Comparison of ENCODE assay signal across 1 cellular context in the genomic region with DNA sequence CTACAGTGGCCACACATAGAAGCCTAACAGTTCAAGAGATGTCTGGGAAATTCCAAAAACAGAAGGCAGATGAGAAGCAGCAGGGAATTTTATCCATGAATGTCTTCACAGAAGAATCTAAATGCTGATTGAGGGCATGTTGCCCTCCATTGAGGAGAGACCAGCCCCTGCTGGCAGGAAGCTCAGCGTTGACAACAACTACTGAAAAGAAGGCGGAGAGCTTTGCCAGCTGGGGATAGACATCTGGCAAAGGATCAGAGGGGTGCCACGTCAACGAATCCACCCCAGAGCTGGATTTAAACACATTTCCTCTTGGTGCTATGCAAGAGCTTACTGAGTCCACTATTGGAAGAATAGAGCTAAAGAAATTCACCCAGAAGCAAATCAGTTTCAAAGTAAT.
TF ChIP-seq lines count a peak whose summit lies in the region.

No MANE protein-coding gene starts in this region.

TF ChIP-seq in H1, 55 proteins besides CTCF, POLR2A, EP300 and RAD21:
- TF ChIP-seq MAFK (IDR thresholded peaks at IDR 0.05; ENCODE audit: low read depth, low read length) (no peak), YY1 (IDR thresholded peaks at IDR 0.05; ENCODE audit: low read depth, low read length) (0 out of 2 replicates have a peak, but pooled peaks have one; percentile 36), BCL11A (IDR thresholded peaks at IDR 0.05; ENCODE audit: low read depth in 2 of 2, low read length in 2 of 2) (no peak), BRCA1 (IDR thresholded peaks at IDR 0.05; ENCODE audit: low read depth, low read length) (no peak), ZNF274 (IDR thresholded peaks at IDR 0.05; ENCODE audit: borderline replicate concordance, extremely low read depth, low read length) (no peak), RXRA (IDR thresholded peaks at IDR 0.05; ENCODE audit: insufficient read depth, low read depth, low read length) (no peak), TCF12 (IDR thresholded peaks at IDR 0.05; ENCODE audit: low read depth, low read length) (peak; percentile 80; the same call in 1 of the 2 replicates), SAP30 (IDR thresholded peaks at IDR 0.05; ENCODE audit: insufficient read depth, insufficient replicate concordance, low read length) (no peak), KDM4A (IDR thresholded peaks at IDR 0.05; ENCODE audit: low read depth, low read length, severe bottlenecking) (no peak), CTBP2 (IDR thresholded peaks at IDR 0.05; ENCODE audit: borderline replicate concordance, insufficient read depth, insufficient read length, low read length) (peak; percentile 76), NANOG (IDR thresholded peaks at IDR 0.05; ENCODE audit: insufficient read depth, low read depth, low read length, poor library complexity, severe bottlenecking) (peak; percentile 42), SP2 (IDR thresholded peaks at IDR 0.05; ENCODE audit: low read length) (no peak), SP1 (IDR thresholded peaks at IDR 0.05; ENCODE audit: low read depth, low read length) (no peak), JUN (IDR thresholded peaks at IDR 0.05; ENCODE audit: low read depth, low read length) (no peak)
- TF ChIP-seq, protein P1, sequence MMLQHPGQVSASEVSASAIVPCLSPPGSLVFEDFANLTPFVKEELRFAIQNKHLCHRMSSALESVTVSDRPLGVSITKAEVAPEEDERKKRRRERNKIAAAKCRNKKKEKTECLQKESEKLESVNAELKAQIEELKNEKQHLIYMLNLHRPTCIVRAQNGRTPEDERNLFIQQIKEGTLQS (IDR thresholded peaks at IDR 0.05; ENCODE audit: insufficient read depth, low read depth, low read length), result no peak
- TF ChIP-seq, protein P2, sequence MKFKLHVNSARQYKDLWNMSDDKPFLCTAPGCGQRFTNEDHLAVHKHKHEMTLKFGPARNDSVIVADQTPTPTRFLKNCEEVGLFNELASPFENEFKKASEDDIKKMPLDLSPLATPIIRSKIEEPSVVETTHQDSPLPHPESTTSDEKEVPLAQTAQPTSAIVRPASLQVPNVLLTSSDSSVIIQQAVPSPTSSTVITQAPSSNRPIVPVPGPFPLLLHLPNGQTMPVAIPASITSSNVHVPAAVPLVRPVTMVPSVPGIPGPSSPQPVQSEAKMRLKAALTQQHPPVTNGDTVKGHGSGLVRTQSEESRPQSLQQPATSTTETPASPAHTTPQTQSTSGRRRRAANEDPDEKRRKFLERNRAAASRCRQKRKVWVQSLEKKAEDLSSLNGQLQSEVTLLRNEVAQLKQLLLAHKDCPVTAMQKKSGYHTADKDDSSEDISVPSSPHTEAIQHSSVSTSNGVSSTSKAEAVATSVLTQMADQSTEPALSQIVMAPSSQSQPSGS (IDR thresholded peaks at IDR 0.05; ENCODE audit: low read length), result no peak
